Comparison of ENCODE assay signal across 17 cellular contexts in genomic region chr21:38771536-38771935, GRCh38. TPM values are rescaled to one million over a fixed set of nuclear protein-coding genes. Genes with fewer than 3 reads are reported as not detected.
A peak's percentile ranks its signal among the peaks of the same experiment; 100 is the strongest.
DNase-seq lines count a peak whose midpoint lies in the region; ATAC-seq and TF ChIP-seq lines count a peak whose summit lies in the region.
"Had no signal": no experiment of that assay in that cellular context is flagged by ENCODE, and none has a peak within 500 bp of the region (broad histone marks: within the 10 kb centered on the region; RNA-seq: fewer than 3 reads in every experiment).

No MANE protein-coding gene starts in this region.

- no peak for TF ChIP-seq EP300 in SK-N-SH (IDR thresholded peaks at IDR 0.05; ENCODE audit: borderline replicate concordance in 1 of 2, low read depth in 1 of 2, low read length in 1 of 2)

- H3K36me3 Mint-ChIP-seq in T-helper 2 cell treated with Interferon-gamma antibody and Interleukin-4, amounts not matched to agents 5 μg/mL and 100 μg/mL, for 36 hours (ENCODE audit: low read depth): no peaks in the 10 kb centered on the region

- CTCF ChIA-PET in SK-N-SH (lab: Yijun Ruan, JAX): interaction anchor here (1.5 to 2.5 kb wide), 2 partner anchors 11 to 366 kb away, joined by 4 to 8 read pairs; no protein-coding TSS in a partner anchor

- H3K9me3 Mint-ChIP-seq in T-helper 2 cell treated with Interferon-gamma antibody and Interleukin-4, amounts not matched to agents 5 μg/mL and 100 μg/mL, for 36 hours: no peaks in the 10 kb centered on the region

- H3K4me1 Mint-ChIP-seq in T-helper 2 cell treated with Interferon-gamma antibody and Interleukin-4, amounts not matched to agents 5 μg/mL and 100 μg/mL, for 36 hours (ENCODE audit: low read depth): peaks cover 40% of the 10 kb centered on the region

- no peak overlapping the region for H3K9ac ChIP-seq in SK-N-SH

- no peak overlapping the region for H3K27ac Mint-ChIP-seq in T-helper 2 cell treated with Interferon-gamma antibody and Interleukin-4, amounts not matched to agents 5 μg/mL and 100 μg/mL, for 36 hours

- no peaks in the 10 kb centered on the region for H3K27me3 ChIP-seq in SK-N-SH (ENCODE audit: insufficient read depth)

- no peak overlapping the region for H3K4me3 ChIP-seq in SK-N-SH (ENCODE audit: low read depth in 2 of 2, low read length in 1 of 2)

- TF ChIP-seq RAD21 in SK-N-SH (IDR thresholded peaks at IDR 0.05; ENCODE audit: low read length): no peak

- H3K27me3 Mint-ChIP-seq in T-helper 2 cell treated with Interferon-gamma antibody and Interleukin-4, amounts not matched to agents 5 μg/mL and 100 μg/mL, for 36 hours (ENCODE audit: low read depth): no peaks in the 10 kb centered on the region

- no peaks in the 10 kb centered on the region for H3K9me2 ChIP-seq in SK-N-SH

- H4K20me1 ChIP-seq in SK-N-SH (ENCODE audit: insufficient read depth): no peaks in the 10 kb centered on the region

- ATAC-seq in SK-N-SH treated with all-trans-retinoic acid at 6 μM for 48 hours: no peak
- ATAC-seq in left colon: peak; percentile 80
- ATAC-seq in HG03025 (IDR thresholded peaks at IDR 0.05; ENCODE audit: low FRiP score, unreplicated experiment): no peak
- ATAC-seq: HepG2 had no signal

- no peak overlapping the region for H2AFZ ChIP-seq in SK-N-SH (ENCODE audit: low read depth)

- POLR2A ChIA-PET in SK-N-SH (lab: Yijun Ruan, JAX): no interaction called here

- H3K36me3 ChIP-seq in SK-N-SH (replicated peaks in 1 of 2; ENCODE audit: control insufficient read depth in 1 of 2, insufficient read depth in 2 of 2, low read length in 1 of 2): no peaks in the 10 kb centered on the region

- no peak overlapping the region for H3K27ac ChIP-seq in SK-N-SH (ENCODE audit: low read depth in 2 of 2, low read length in 1 of 2)

- peaks cover 28 to 38% of the 10 kb centered on the region in 2 experiments for H3K4me1 ChIP-seq in SK-N-SH (ENCODE audit: control insufficient read depth in 1 of 2, insufficient read depth in 2 of 2, low read depth in 1 of 2, low read length in 1 of 2)

- TF ChIP-seq CTCF in SK-N-SH (IDR thresholded peaks at IDR 0.05): no peak

- H3F3A ChIP-seq in SK-N-SH (replicated peaks; ENCODE audit: insufficient read depth): peaks cover 29% of the 10 kb centered on the region

- H3K4me2 ChIP-seq in SK-N-SH: peak overlapping the region; percentile 9; the same call in 1 of the 2 replicates

- H3K4me3 Mint-ChIP-seq in T-helper 2 cell treated with Interferon-gamma antibody and Interleukin-4, amounts not matched to agents 5 μg/mL and 100 μg/mL, for 36 hours: no peak overlapping the region

- DNase-seq in SK-N-SH (no peak), amniotic epithelial cell (ENCODE audit: low read depth) (peak; percentile 67), left colon (no peak), DMS114 treated with DMSO at 0.1 percent for 48 hours (lab: John Stamatoyannopoulos, UW; ENCODE audit: unreplicated experiment) (no peak), NCI-H446 (lab: John Stamatoyannopoulos, UW) (no peak)
- no peak for DNase-seq in T-helper 2 cell treated with Interferon-gamma antibody and Interleukin-4, amounts not matched to agents 5 μg/mL and 100 μg/mL, for 36 hours (ENCODE audit: low spot score)
- DNase-seq: 8988T, C1 segment of cervical spinal cord, NCI-H1105, NCI-H1694 treated with DMSO at 0.1 percent for 48 hours, NCI-H345, NCI-H69, OCI-M1, SW 1271 had no signal

- H3K9me3 ChIP-seq in SK-N-SH: no peaks in the 10 kb centered on the region

- intact Hi-C loops in left colon (cut with DNase I, micrococcal nuclease): no loop called here

- H3K79me2 ChIP-seq in SK-N-SH (ENCODE audit: insufficient read depth): no peaks in the 10 kb centered on the region

TF ChIP-seq in SK-N-SH, 30 proteins besides CTCF, POLR2A, EP300 and RAD21:
- TF ChIP-seq SIN3A (IDR thresholded peaks at IDR 0.05; ENCODE audit: borderline replicate concordance, low read depth, low read length) (no peak), USF2 (IDR thresholded peaks at IDR 0.05; ENCODE audit: borderline replicate concordance, low read depth, low read length) (no peak), SMC3 (IDR thresholded peaks at IDR 0.05; ENCODE audit: low read depth, low read length) (no peak), NRF1 (IDR thresholded peaks at IDR 0.05; ENCODE audit: low read depth, low read length) (no peak), ELF1 (IDR thresholded peaks at IDR 0.05) (no peak), JUND (IDR thresholded peaks at IDR 0.05) (no peak), YY1 (IDR thresholded peaks at IDR 0.05; ENCODE audit: low read depth) (no peak), TAF1 (IDR thresholded peaks at IDR 0.05; ENCODE audit: borderline replicate concordance, low read depth, low read length) (no peak), TEAD4 (IDR thresholded peaks at IDR 0.05; ENCODE audit: borderline replicate concordance, insufficient read depth) (no peak), MAX (IDR thresholded peaks at IDR 0.05; ENCODE audit: low read depth) (no peak), TCF12 (IDR thresholded peaks at IDR 0.05) (no peak), NFIC (IDR thresholded peaks at IDR 0.05; ENCODE audit: borderline replicate concordance) (no peak), FOXM1 (IDR thresholded peaks at IDR 0.05; ENCODE audit: low read depth) (no peak)
TF ChIP-seq in SK-N-SH: peak in this region for 0.

TF ChIP-seq in SK-N-SH treated with all-trans-retinoic acid at 6 μM for 48 hours, 23 proteins besides CTCF, POLR2A, EP300 and RAD21 (continues in another document):
- no peak for TF ChIP-seq ZC3H10 (CRISPR knock-in tag; IDR thresholded peaks at IDR 0.05)
- no peak for TF ChIP-seq ZFP30 (CRISPR knock-in tag; IDR thresholded peaks at IDR 0.05)
- no peak for TF ChIP-seq CREB5 (CRISPR knock-in tag; IDR thresholded peaks at IDR 0.05; ENCODE audit: low read depth)
- TF ChIP-seq GLIS3 (CRISPR knock-in tag; IDR thresholded peaks at IDR 0.05): no peak
- TF ChIP-seq PPARA (CRISPR knock-in tag; IDR thresholded peaks at IDR 0.05; ENCODE audit: borderline replicate concordance): no peak
- TF ChIP-seq TSHZ2 (CRISPR knock-in tag; IDR thresholded peaks at IDR 0.05): no peak
- no peak for TF ChIP-seq TCF4 (CRISPR knock-in tag; IDR thresholded peaks at IDR 0.05; ENCODE audit: borderline replicate concordance)
- TF ChIP-seq CSRNP3 (CRISPR knock-in tag; IDR thresholded peaks at IDR 0.05): no peak
- TF ChIP-seq ESRRG (CRISPR knock-in tag; IDR thresholded peaks at IDR 0.05): no peak

RNA-seq across cellular contexts. Expression of gene ETS2, which starts 34.2 kb away (rescaled TPM):
- polyA plus RNA-seq in SK-N-SH (2012; rRNA removed): 14.2 and 16.3 TPM in 2 replicates
- polyA plus RNA-seq in SK-N-SH (2012; cell fraction: cytosol; rRNA removed): 11.4 and 13.6 TPM in 2 replicates
- polyA plus RNA-seq in SK-N-SH (2012; cell fraction: nucleus; rRNA removed): 26.5 and 30.4 TPM in 2 replicates
- 100 to 1,000 TPM; 158 to 274 TPM for total RNA-seq in left colon
